In the genomic region with DNA sequence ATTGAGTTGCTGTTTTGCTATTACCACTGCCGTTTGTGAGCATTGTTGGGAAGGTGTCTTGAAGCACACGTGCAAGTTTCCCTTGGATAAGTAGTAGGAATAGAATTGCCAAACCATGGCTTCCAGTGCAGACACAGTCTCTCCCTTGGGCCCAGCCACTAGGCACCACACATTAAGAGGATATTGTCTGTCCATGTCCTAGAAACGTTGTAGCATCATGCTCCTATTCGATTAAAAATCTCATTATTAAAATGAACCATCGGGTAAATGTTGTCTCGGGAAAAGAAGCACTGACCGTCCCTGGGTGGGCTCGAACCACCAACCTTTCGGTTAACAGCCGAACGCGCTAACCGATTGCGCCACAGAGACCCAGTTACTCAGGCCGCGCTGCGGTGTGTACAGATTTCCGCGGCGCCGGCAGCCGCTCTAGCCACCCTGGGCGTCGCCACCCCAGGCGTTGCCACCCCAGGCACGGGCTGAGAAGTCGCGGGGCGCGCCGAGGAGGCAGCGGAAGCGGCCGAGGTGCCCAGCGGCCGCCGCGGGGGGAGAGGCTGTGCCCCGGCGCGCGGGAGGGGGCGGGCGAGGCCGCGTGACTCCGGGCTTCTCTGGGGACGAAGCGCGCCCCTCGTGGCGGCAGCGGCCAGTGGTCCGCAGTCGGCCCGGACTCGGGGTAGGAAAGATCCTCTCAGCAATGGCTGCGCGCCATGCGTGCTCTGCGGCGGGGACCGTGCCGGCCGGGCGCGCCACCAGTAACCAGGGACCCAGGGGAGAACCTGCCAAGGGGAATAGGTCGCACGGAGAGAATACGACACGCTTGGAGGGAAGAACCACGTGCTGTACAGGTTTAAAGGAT, we compare ENCODE assay signal across 8 cellular contexts. TPM values are rescaled to one million over a fixed set of nuclear protein-coding genes. Genes with fewer than 3 reads are reported as not detected.
DNase-seq lines count a peak whose midpoint lies in the region; ATAC-seq lines count a peak whose summit lies in the region.

No MANE protein-coding gene starts in this region.

- peak overlapping the region; percentile 79 for H2BK15ac ChIP-seq in mesenchymal stem cell (ENCODE audit: low read depth, poor library complexity, severe bottlenecking)

- peak overlapping the region; percentile 20 for H3K27ac ChIP-seq in CD4-positive, alpha-beta memory T cell (ENCODE audit: low read depth, low read length)
- peak overlapping the region; percentile 47 for H3K27ac ChIP-seq in effector memory CD4-positive, alpha-beta T cell (ENCODE audit: insufficient read depth, low read length, poor library complexity, severe bottlenecking)
- peak overlapping the region; percentile 18 for H3K27ac ChIP-seq in mesenchymal stem cell (ENCODE audit: low read length, poor library complexity, severe bottlenecking)

- intact Hi-C loops in CD4-positive, alpha-beta memory T cell (cut with micrococcal nuclease): loop anchor here (1.0 to 5.0 kb wide), 3 partner anchors 57 to 207 kb away; partner anchors contain the start of genes HMGB1 and USPL1

- H3K27me3 ChIP-seq in CD4-positive, alpha-beta memory T cell (ENCODE audit: insufficient read depth, low read length): no peaks in the 10 kb centered on the region
- no peaks in the 10 kb centered on the region for H3K27me3 ChIP-seq in effector memory CD4-positive, alpha-beta T cell (replicated peaks; ENCODE audit: control insufficient read depth, insufficient read depth, low read length, poor library complexity, severe bottlenecking)
- H3K27me3 ChIP-seq in mesenchymal stem cell (ENCODE audit: control insufficient read depth in 1 of 2, insufficient read depth in 1 of 2, low read length in 2 of 2): no peaks in the 10 kb centered on the region

- H3K9ac ChIP-seq in mesenchymal stem cell (ENCODE audit: low read length): peak overlapping the region; percentile 82

- H2AFZ ChIP-seq in mesenchymal stem cell (ENCODE audit: low read depth, low read length): peak overlapping the region; percentile 79

- peak overlapping the region; percentile 47 for H2AK5ac ChIP-seq in mesenchymal stem cell (ENCODE audit: low read length, severe bottlenecking)

- WGBS in mesenchymal stem cell: 2% methylated on average over 54 of the region's 72 CpGs

- H3K4me1 Mint-ChIP-seq in CD4-positive, alpha-beta memory T cell: peaks cover 14 to 36% (median 20%) of the 10 kb centered on the region in 4 donors

- peak overlapping the region; percentile 85 to 94 (median 90) for H3K4me3 Mint-ChIP-seq in CD4-positive, alpha-beta memory T cell

- peak overlapping the region; percentile 97 for H3K18ac ChIP-seq in mesenchymal stem cell (ENCODE audit: low read depth in 1 of 2, low read length in 2 of 2)

- H3K27ac Mint-ChIP-seq in CD4-positive, alpha-beta memory T cell: peak overlapping the region; percentile 83 to 100 (median 94)

- peak overlapping the region; percentile 18 to 91 for H2BK12ac ChIP-seq in mesenchymal stem cell (ENCODE audit: low read length in 2 of 2)

- H3K4me3 ChIP-seq in CD4-positive, alpha-beta memory T cell (ENCODE audit: low read length in 2 of 2): peak overlapping the region; percentile 62 to 74
- peak overlapping the region; percentile 47 for H3K4me3 ChIP-seq in effector memory CD4-positive, alpha-beta T cell (ENCODE audit: insufficient read depth, low read depth, low read length, poor library complexity, severe bottlenecking)
- H3K4me3 ChIP-seq in mesenchymal stem cell (ENCODE audit: insufficient read depth in 1 of 2, low read depth in 1 of 2, low read length in 2 of 2): peak overlapping the region; percentile 75 to 81

- H3K9me3 Mint-ChIP-seq in CD4-positive, alpha-beta memory T cell: peaks cover 0 to 7% (median 0%) of the 10 kb centered on the region in 8 donors

- peaks cover 0 to 4% of the 10 kb centered on the region in 2 donors for H3K27me3 Mint-ChIP-seq in CD4-positive, alpha-beta memory T cell

- peaks cover 0 to 6% of the 10 kb centered on the region in 2 donors for H3K36me3 Mint-ChIP-seq in CD4-positive, alpha-beta memory T cell

- peak overlapping the region; percentile 75 to 79 for H3K4ac ChIP-seq in mesenchymal stem cell (ENCODE audit: low read depth in 1 of 2, low read length in 2 of 2)

- DNase-seq in CD4-positive, alpha-beta memory T cell: peak; percentile 87 to 91 (median 90)
- DNase-seq in NK-92 (lab: John Stamatoyannopoulos, UW; ENCODE audit: unreplicated experiment): peak; percentile 7
- DNase-seq in activated CD8-positive, alpha-beta memory T cell treated with anti-CD3 and anti-CD28 coated beads for 24 hours: peak; percentile 99
- DNase-seq in effector memory CD4-positive, alpha-beta T cell: peak; percentile 75 to 87 (median 84)
- DNase-seq in mesenchymal stem cell: peak; percentile 83
- peak; percentile 86 for DNase-seq in stimulated activated CD8-positive, alpha-beta memory T cell treated with anti-CD3 and anti-CD28 coated beads, Interleukin-12 subunit alpha, Interleukin-12 subunit beta, amount 100 ng/mL, for 4 hours (ENCODE audit: low read depth)

- peak overlapping the region in 1 of 2 experiments; percentile 26 for H3K14ac ChIP-seq in mesenchymal stem cell (ENCODE audit: low read length in 2 of 2)

- H4K8ac ChIP-seq in mesenchymal stem cell (ENCODE audit: low read length): peak overlapping the region; percentile 94

- H3K4me2 ChIP-seq in mesenchymal stem cell (ENCODE audit: low read length, poor library complexity, severe bottlenecking): peak overlapping the region; percentile 71

- H3K23ac ChIP-seq in mesenchymal stem cell (ENCODE audit: low read length in 2 of 2): peak overlapping the region in 1 of 2 experiments; percentile 9

- peak; percentile 88 for ATAC-seq in GM19455 (IDR thresholded peaks at IDR 0.05; ENCODE audit: unreplicated experiment)
- ATAC-seq in HG03575 (IDR thresholded peaks at IDR 0.05; ENCODE audit: extremely low read depth, insufficient number of reproducible peaks, low FRiP score, unreplicated experiment): peak; percentile 60

- no peaks in the 10 kb centered on the region for H3K9me3 ChIP-seq in CD4-positive, alpha-beta memory T cell (ENCODE audit: control insufficient read depth in 1 of 2, low read length in 2 of 2)
- H3K9me3 ChIP-seq in effector memory CD4-positive, alpha-beta T cell (ENCODE audit: control insufficient read depth, low read length): no peaks in the 10 kb centered on the region
- H3K9me3 ChIP-seq in mesenchymal stem cell (ENCODE audit: control insufficient read depth, low read length): no peaks in the 10 kb centered on the region

- peak overlapping the region; percentile 97 for H4K91ac ChIP-seq in mesenchymal stem cell (ENCODE audit: low read length)

- CTCF ChIA-PET in CD4-positive, alpha-beta memory T cell (lab: Charles Lee; ENCODE audit: partially characterized antibody): no interaction called here

- H2BK5ac ChIP-seq in mesenchymal stem cell (ENCODE audit: low read depth, low read length, poor library complexity, severe bottlenecking): no peak overlapping the region

- H3K79me1 ChIP-seq in mesenchymal stem cell (replicated peaks; ENCODE audit: low read length, poor library complexity, severe bottlenecking): no peaks in the 10 kb centered on the region

- peak overlapping the region; percentile 76 for H2BK120ac ChIP-seq in mesenchymal stem cell (ENCODE audit: low read depth, low read length)

- peaks cover 7% of the 10 kb centered on the region for H3K4me1 ChIP-seq in CD4-positive, alpha-beta memory T cell (ENCODE audit: insufficient read depth, low read length)
- no peaks in the 10 kb centered on the region for H3K4me1 ChIP-seq in effector memory CD4-positive, alpha-beta T cell (ENCODE audit: control insufficient read depth, insufficient read depth, low read length, poor library complexity, severe bottlenecking)
- peaks cover 2% of the 10 kb centered on the region for H3K4me1 ChIP-seq in mesenchymal stem cell (ENCODE audit: control insufficient read depth, insufficient read depth, low read depth, low read length)

- no peaks in the 10 kb centered on the region for H3K36me3 ChIP-seq in CD4-positive, alpha-beta memory T cell (ENCODE audit: insufficient read depth, low read length)
- H3K36me3 ChIP-seq in effector memory CD4-positive, alpha-beta T cell (ENCODE audit: control insufficient read depth, insufficient read depth, low read length): no peaks in the 10 kb centered on the region
- H3K36me3 ChIP-seq in mesenchymal stem cell (ENCODE audit: control insufficient read depth in 1 of 2, insufficient read depth in 2 of 2, low read depth in 1 of 2, low read length in 2 of 2): no peaks in the 10 kb centered on the region

- POLR2A ChIA-PET in CD4-positive, alpha-beta memory T cell (lab: Charles Lee; ENCODE audit: partially characterized antibody): no interaction called here

RNA-seq across cellular contexts. Expression of gene USPL1, which starts 56.2 kb away (rescaled TPM):
- total RNA-seq in CD4-positive, alpha-beta memory T cell: 10 to 100 TPM; 30.4 to 31.8 TPM
- 10 to 100 TPM; 13.5 to 15.1 TPM for polyA plus RNA-seq in CD4-positive, alpha-beta memory T cell
- polyA plus RNA-seq in mesenchymal stem cell (2013, experiment 1 of 2): 14.2 TPM
- 13.5 TPM for polyA plus RNA-seq in mesenchymal stem cell (2013, experiment 2 of 2)

Comparison
In these comparisons a context has a peak if more than half of its experiments do, and no peak if none do; other contexts are left out.
1. Peak in every context shown above with its lines: DNase-seq, ATAC-seq, H3K4me3 ChIP-seq and H3K27ac ChIP-seq.
2. DNase-seq: peak in every context shown above with its lines; median percentile 99 in activated CD8-positive, alpha-beta memory T cell treated with anti-CD3 and anti-CD28 coated beads for 24 hours; 90 in CD4-positive, alpha-beta memory T cell; 86 in stimulated activated CD8-positive, alpha-beta memory T cell treated with anti-CD3 and anti-CD28 coated beads, Interleukin-12 subunit alpha, Interleukin-12 subunit beta, amount 100 ng/mL, for 4 hours; 84 in effector memory CD4-positive, alpha-beta T cell; 83 in mesenchymal stem cell; 7 in NK-92.